13 cellular contexts compared by ENCODE assay signal in the genomic region with DNA sequence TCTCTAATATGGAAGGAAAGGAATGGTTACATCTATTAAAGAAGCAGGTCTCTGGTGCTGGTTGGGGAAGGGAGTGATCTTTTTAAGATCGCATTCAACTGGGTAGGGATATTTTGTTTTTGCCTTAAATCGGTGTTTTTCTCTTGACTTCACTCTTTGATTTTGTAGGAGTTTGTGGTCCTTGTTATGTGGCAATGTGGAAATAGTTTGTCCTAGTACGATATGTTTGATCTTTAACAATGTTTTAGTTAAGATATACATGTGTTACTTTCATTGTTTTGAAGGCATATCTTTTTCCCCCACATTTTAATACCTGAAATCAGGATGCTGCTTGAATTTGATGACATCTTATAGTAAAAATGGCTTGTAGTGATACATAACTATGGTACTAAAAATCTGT. TPM values are rescaled to one million over a fixed set of nuclear protein-coding genes. Genes with fewer than 3 reads are reported as not detected.
DNase-seq lines count a peak whose midpoint lies in the region; ATAC-seq and TF ChIP-seq lines count a peak whose summit lies in the region.
"Had no signal": no experiment of that assay in that cellular context is flagged by ENCODE, and none has a peak within 500 bp of the region (broad histone marks: within the 10 kb centered on the region; RNA-seq: fewer than 3 reads in every experiment).

No MANE protein-coding gene starts in this region.

- DNase-seq in activated CD4-positive, alpha-beta T cell treated with anti-CD3 and anti-CD28 coated beads for 36 hours: no peak
- DNase-seq in activated CD4-positive, alpha-beta T cell treated with anti-CD3 and anti-CD28 coated beads for 48 hours: no peak
- DNase-seq in mesothelial cell of epicardium (ENCODE audit: low spot score in 2 of 2, unreplicated experiment in 2 of 2): no peak
- no peak for DNase-seq in stimulated activated CD4-positive, alpha-beta T cell treated with anti-CD3 and anti-CD28 coated beads, Interleukin-2, amount 100 ng/mL, for 48 hours
- DNase-seq: foreskin melanocyte; mesendoderm; MG63; NCI-H1694; NCI-H345; stimulated activated naive CD4-positive, alpha-beta T cell treated with Interleukin-2 at 50 U/mL for 16 hours had no signal

- H3K27ac Mint-ChIP-seq in activated CD4-positive, alpha-beta T cell treated with anti-CD3 and anti-CD28 coated beads for 36 hours: peak overlapping the region; percentile 69
- H3K27ac Mint-ChIP-seq in IgD-negative memory B cell (peak overlapping the region in 2 of 3 donors; percentile 3 to 33), mesothelial cell of epicardium (peak overlapping the region; percentile 18)
- H3K27ac Mint-ChIP-seq: GM23338 had no signal

- CTCF ChIA-PET in activated CD4-positive, alpha-beta T cell treated with anti-CD3 and anti-CD28 coated beads for 36 hours (lab: Charles Lee): interaction anchor here (1.2 kb wide), 1 partner anchor 11 kb away, joined by 6 read pairs; no protein-coding TSS in a partner anchor

- H3K36me3 Mint-ChIP-seq in activated CD4-positive, alpha-beta T cell treated with anti-CD3 and anti-CD28 coated beads for 36 hours (ENCODE audit: low read depth): peaks cover 47% of the 10 kb centered on the region
- peaks cover 2% of the 10 kb centered on the region for H3K36me3 Mint-ChIP-seq in IgD-negative memory B cell
- peaks cover 19% of the 10 kb centered on the region for H3K36me3 Mint-ChIP-seq in mesothelial cell of epicardium

- H3K9me3 Mint-ChIP-seq in activated CD4-positive, alpha-beta T cell treated with anti-CD3 and anti-CD28 coated beads for 36 hours (ENCODE audit: low read depth): no peaks in the 10 kb centered on the region
- no peaks in the 10 kb centered on the region for H3K9me3 Mint-ChIP-seq in IgD-negative memory B cell
- no peaks in the 10 kb centered on the region for H3K9me3 Mint-ChIP-seq in mesothelial cell of epicardium
- H3K9me3 Mint-ChIP-seq: GM23338 had no signal

- intact Hi-C loops in activated CD4-positive, alpha-beta T cell treated with anti-CD3 and anti-CD28 coated beads for 36 hours (cut with DNase I, micrococcal nuclease): no loop called here

- POLR2A ChIA-PET in activated CD4-positive, alpha-beta T cell treated with anti-CD3 and anti-CD28 coated beads for 36 hours (lab: Charles Lee): no interaction called here

- no peaks in the 10 kb centered on the region for H3K27me3 Mint-ChIP-seq in activated CD4-positive, alpha-beta T cell treated with anti-CD3 and anti-CD28 coated beads for 36 hours
- no peaks in the 10 kb centered on the region for H3K27me3 Mint-ChIP-seq in IgD-negative memory B cell
- no peaks in the 10 kb centered on the region for H3K27me3 Mint-ChIP-seq in mesothelial cell of epicardium (ENCODE audit: low read depth)

- TF ChIP-seq CTCF in mesothelial cell of epicardium (IDR thresholded peaks at IDR 0.05; ENCODE audit: unreplicated experiment): no peak

- peak overlapping the region; percentile 29 for H3K4me3 Mint-ChIP-seq in activated CD4-positive, alpha-beta T cell treated with anti-CD3 and anti-CD28 coated beads for 36 hours
- H3K4me3 Mint-ChIP-seq in IgD-negative memory B cell (peak overlapping the region in 2 of 4 donors; percentile 61 to 65), mesothelial cell of epicardium (no peak overlapping the region)
- H3K4me3 Mint-ChIP-seq: GM23338 had no signal

- ATAC-seq in activated CD4-positive, alpha-beta T cell treated with anti-CD3 and anti-CD28 coated beads for 36 hours: peak; percentile 18
- no peak for ATAC-seq in GM21737 (IDR thresholded peaks at IDR 0.05; ENCODE audit: unreplicated experiment)
- ATAC-seq: GM23338 had no signal

- H3K4me1 Mint-ChIP-seq in activated CD4-positive, alpha-beta T cell treated with anti-CD3 and anti-CD28 coated beads for 36 hours: peaks cover 58% of the 10 kb centered on the region
- H3K4me1 Mint-ChIP-seq in IgD-negative memory B cell (peaks cover 36 to 44% (median 41%) of the 10 kb centered on the region in 3 donors), mesothelial cell of epicardium (peaks cover 4% of the 10 kb centered on the region)
- H3K4me1 Mint-ChIP-seq: GM23338 had no signal

RNA-seq across cellular contexts. Expression of gene GGNBP2, which starts 8.7 kb away (rescaled TPM):
- total RNA-seq in activated CD4-positive, alpha-beta T cell treated with anti-CD3 and anti-CD28 coated beads for 36 hours: 10 to 100 TPM; 75.2 to 81.4 TPM
- 84.9 TPM for polyA plus RNA-seq in IgD-negative memory B cell
- 67.5 to 71.2 TPM (median 69.8 TPM) in 3 replicates for total RNA-seq in mesothelial cell of epicardium

RNA-seq across cellular contexts. Expression of gene PIGW, which starts 18.7 kb away (rescaled TPM):
- total RNA-seq in activated CD4-positive, alpha-beta T cell treated with anti-CD3 and anti-CD28 coated beads for 36 hours: 10 to 100 TPM; 11.8 to 13.4 TPM
- polyA plus RNA-seq in IgD-negative memory B cell: 7.9 TPM
- total RNA-seq in mesothelial cell of epicardium: 8.8 to 10.0 TPM (median 9.3 TPM) in 3 replicates

RNA-seq across cellular contexts. Expression of gene MYO19, which starts 18.8 kb away (rescaled TPM):
- 100 to 1,000 TPM; 110 to 127 TPM for total RNA-seq in activated CD4-positive, alpha-beta T cell treated with anti-CD3 and anti-CD28 coated beads for 36 hours
- polyA plus RNA-seq in IgD-negative memory B cell: 4.2 TPM
- total RNA-seq in mesothelial cell of epicardium: 77.3 to 82.8 TPM (median 82.4 TPM) in 3 replicates

RNA-seq across cellular contexts. Expression of gene DHRS11, which starts 38.2 kb away (rescaled TPM):
- total RNA-seq in activated CD4-positive, alpha-beta T cell treated with anti-CD3 and anti-CD28 coated beads for 36 hours: 10 to 100 TPM in 1 of 2 experiments, 1 to 10 TPM in 1; 9.2 to 10.2 TPM
- 2.8 TPM for polyA plus RNA-seq in IgD-negative memory B cell
- 14.9 to 17.3 TPM (median 15.0 TPM) in 3 replicates for total RNA-seq in mesothelial cell of epicardium

RNA-seq across cellular contexts. Expression of gene MRM1, which starts 47.9 kb away (rescaled TPM):
- total RNA-seq in activated CD4-positive, alpha-beta T cell treated with anti-CD3 and anti-CD28 coated beads for 36 hours: 10 to 100 TPM; 14.3 to 16.4 TPM
- 10.1 TPM for polyA plus RNA-seq in IgD-negative memory B cell
- 5.1 to 5.6 TPM (median 5.4 TPM) in 3 replicates for total RNA-seq in mesothelial cell of epicardium

Comparison
In these comparisons a context has a peak if more than half of its experiments do, and no peak if none do; other contexts are left out.
1. H3K27ac Mint-ChIP-seq: peak in every context shown above with its lines; median percentile 69 in activated CD4-positive, alpha-beta T cell treated with anti-CD3 and anti-CD28 coated beads for 36 hours; 18 in IgD-negative memory B cell; 18 in mesothelial cell of epicardium.